ENCODE assay signal across 1 cellular context in genomic region chr9:129442791-129443511, GRCh38.
TF ChIP-seq lines count a peak whose summit lies in the region.

No MANE protein-coding gene starts in this region.

TF ChIP-seq in HepG2, 621 proteins besides CTCF, POLR2A, EP300 and RAD21 (continued from another document and continues in another):
- TF ChIP-seq ZNF326 (CRISPR knock-in tag; IDR thresholded peaks at IDR 0.05; ENCODE audit: borderline replicate concordance), result no peak
- no peak; the same call in 1 of the 2 replicates for TF ChIP-seq SMAD1 (CRISPR knock-in tag; IDR thresholded peaks at IDR 0.05; ENCODE audit: borderline replicate concordance, low read depth)
- TF ChIP-seq CBFB (CRISPR knock-in tag; IDR thresholded peaks at IDR 0.05), result no peak
- TF ChIP-seq FUBP1 (CRISPR knock-in tag; IDR thresholded peaks at IDR 0.05; ENCODE audit: borderline replicate concordance), result no peak
- TF ChIP-seq REL (CRISPR knock-in tag; conservative IDR thresholded peaks at IDR 0.05), result no peak
- TF ChIP-seq THYN1 (CRISPR knock-in tag; IDR thresholded peaks at IDR 0.05; ENCODE audit: borderline replicate concordance, low read depth), result no peak
- no peak for TF ChIP-seq ZBTB44 (CRISPR knock-in tag; IDR thresholded peaks at IDR 0.05)
- peak; percentile 35; the same call in 1 of the 2 replicates for TF ChIP-seq HMG20A (CRISPR knock-in tag; IDR thresholded peaks at IDR 0.05; ENCODE audit: borderline replicate concordance)
- no peak for TF ChIP-seq ZNF446 (CRISPR knock-in tag; IDR thresholded peaks at IDR 0.05)
- no peak for TF ChIP-seq MAF1 (CRISPR knock-in tag; IDR thresholded peaks at IDR 0.05; ENCODE audit: borderline replicate concordance)
- TF ChIP-seq ZNF232 (CRISPR knock-in tag; IDR thresholded peaks at IDR 0.05; ENCODE audit: borderline replicate concordance), result no peak; the same call in 1 of the 2 replicates
- no peak for TF ChIP-seq ZNF652 (CRISPR knock-in tag; IDR thresholded peaks at IDR 0.05; ENCODE audit: borderline replicate concordance, low read depth)
- no peak for TF ChIP-seq ZSCAN22 (CRISPR knock-in tag; IDR thresholded peaks at IDR 0.05)
- TF ChIP-seq ATM (IDR thresholded peaks at IDR 0.05; ENCODE audit: borderline replicate concordance), result no peak
- TF ChIP-seq ZNF281 (CRISPR knock-in tag; IDR thresholded peaks at IDR 0.05; ENCODE audit: borderline replicate concordance), result peak; percentile 19; the same call in 1 of the 2 replicates
- TF ChIP-seq STAT6 (CRISPR knock-in tag; IDR thresholded peaks at IDR 0.05; ENCODE audit: borderline replicate concordance), result 0 out of 2 replicates have a peak, but pooled peaks have one; percentile 29
- no peak for TF ChIP-seq KLF11 (CRISPR knock-in tag; IDR thresholded peaks at IDR 0.05)
- TF ChIP-seq BCLAF1 (IDR thresholded peaks at IDR 0.05), result no peak
- peak in 1 of 2 experiments; percentile 41; a peak in 1 of 4 replicates for TF ChIP-seq HMGXB4 (CRISPR knock-in tag; IDR thresholded peaks at IDR 0.05; ENCODE audit: borderline replicate concordance in 1 of 2, low read depth in 1 of 2)
- no peak for TF ChIP-seq FOXK1 (CRISPR knock-in tag; IDR thresholded peaks at IDR 0.05; ENCODE audit: borderline replicate concordance, low read depth)
- no peak for TF ChIP-seq GTF3A (CRISPR knock-in tag; conservative IDR thresholded peaks at IDR 0.05)
- TF ChIP-seq FLYWCH1 (CRISPR knock-in tag; IDR thresholded peaks at IDR 0.05), result no peak
- no peak for TF ChIP-seq THAP8 (CRISPR knock-in tag; IDR thresholded peaks at IDR 0.05; ENCODE audit: borderline replicate concordance)
- TF ChIP-seq RFX1 (IDR thresholded peaks at IDR 0.05), result no peak
- TF ChIP-seq ZNF7 (CRISPR knock-in tag; IDR thresholded peaks at IDR 0.05), result peak; percentile 47; the same call in 1 of the 2 replicates
- no peak for TF ChIP-seq ARHGAP35 (CRISPR knock-in tag; IDR thresholded peaks at IDR 0.05; ENCODE audit: borderline replicate concordance)
- TF ChIP-seq ELF4 (CRISPR knock-in tag; IDR thresholded peaks at IDR 0.05; ENCODE audit: borderline replicate concordance), result no peak
- no peak for TF ChIP-seq PAWR (CRISPR knock-in tag; IDR thresholded peaks at IDR 0.05; ENCODE audit: borderline replicate concordance)
- no peak for TF ChIP-seq HNF1A (IDR thresholded peaks at IDR 0.05; ENCODE audit: low read depth)
- peak; percentile 11; the same call in 1 of the 2 replicates for TF ChIP-seq HNF1A (CRISPR knock-in tag; IDR thresholded peaks at IDR 0.05; ENCODE audit: borderline replicate concordance)
- TF ChIP-seq JUN (CRISPR knock-in tag; IDR thresholded peaks at IDR 0.05), result no peak
- no peak for TF ChIP-seq AKAP8 (CRISPR knock-in tag; IDR thresholded peaks at IDR 0.05)
- no peak for TF ChIP-seq ZNF782 (CRISPR knock-in tag; IDR thresholded peaks at IDR 0.05; ENCODE audit: borderline replicate concordance)
- no peak for TF ChIP-seq SMARCE1 (IDR thresholded peaks at IDR 0.05; ENCODE audit: borderline replicate concordance)
- TF ChIP-seq DMTF1 (CRISPR knock-in tag; IDR thresholded peaks at IDR 0.05), result no peak
- peak; percentile 75 for TF ChIP-seq HDAC2 (CRISPR knock-in tag; IDR thresholded peaks at IDR 0.05)
